ENCODE assay signal across 8 cellular contexts in the genomic region with DNA sequence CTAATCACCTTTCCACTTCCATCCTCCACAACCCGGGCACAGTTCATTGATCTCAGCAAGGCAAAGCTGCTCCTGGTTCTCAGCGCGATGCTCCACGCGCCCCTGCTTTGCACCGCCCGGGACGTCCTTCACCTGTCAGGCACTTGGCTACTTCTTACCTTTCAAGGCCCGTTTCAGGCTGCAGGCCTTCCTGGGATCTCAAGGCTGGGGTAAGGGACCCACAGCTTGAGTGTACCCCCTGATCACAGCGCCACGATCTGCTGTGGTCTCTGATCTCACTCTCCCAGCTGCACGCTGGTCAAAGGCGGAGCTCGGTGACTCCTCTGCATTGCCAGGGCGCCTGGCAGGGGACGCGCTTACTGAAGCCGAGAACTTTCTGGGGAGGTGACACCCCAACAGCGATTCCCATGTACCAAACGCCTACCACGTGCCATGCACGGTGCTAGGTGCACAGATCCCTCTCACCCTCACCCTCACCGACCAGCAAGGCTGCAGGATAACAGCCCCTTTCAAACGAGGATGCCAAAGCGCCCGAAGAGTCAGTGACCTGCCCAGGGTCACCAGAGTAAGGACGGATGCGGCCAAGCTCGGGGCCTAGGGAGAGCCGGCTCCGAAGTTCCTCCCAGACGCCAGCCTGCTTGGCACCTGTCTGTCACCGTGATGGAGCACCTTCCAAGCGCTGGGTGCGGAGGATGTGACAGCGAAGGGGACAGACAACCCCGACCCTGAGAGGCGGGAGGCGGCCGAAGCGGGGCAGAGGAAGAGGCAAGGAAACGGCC. TPM values are rescaled to one million over a fixed set of nuclear protein-coding genes. Genes with fewer than 3 reads are reported as not detected.
A peak's percentile ranks its signal among the peaks of the same experiment; 100 is the strongest.
DNase-seq lines count a peak whose midpoint lies in the region; ATAC-seq and TF ChIP-seq lines count a peak whose summit lies in the region.

No MANE protein-coding gene starts in this region.

- peak overlapping the region; percentile 64 for H3K27ac ChIP-seq in SJCRH30
- H3K27ac ChIP-seq in adipose tissue (ENCODE audit: low read depth, low read length): peak overlapping the region; percentile 36
- H3K27ac ChIP-seq in right cardiac atrium (ENCODE audit: low read length): peak overlapping the region; percentile 95
- H3K27ac ChIP-seq in psoas muscle: peak overlapping the region; percentile 86
- H3K27ac ChIP-seq in vagina: peak overlapping the region; percentile 94

- peak in 13 of 14 donors; percentile 15 to 68 (median 61) for DNase-seq in C1 segment of cervical spinal cord (lab: John Stamatoyannopoulos, UW)
- DNase-seq in GM19240 (ENCODE audit: insufficient read length, low spot score): peak; percentile 23
- DNase-seq in SJCRH30: peak; percentile 34 to 54
- DNase-seq in right cardiac atrium: peak; percentile 61 to 81 (median 81)
- peak; percentile 50 to 72 for DNase-seq in psoas muscle
- no peak for DNase-seq in vagina (ENCODE audit: extremely low spot score in 2 of 2)

- peaks cover 10% of the 10 kb centered on the region for H3K4me1 ChIP-seq in SJCRH30
- peaks cover 2% of the 10 kb centered on the region for H3K4me1 ChIP-seq in right cardiac atrium (ENCODE audit: control insufficient read depth, insufficient read depth, low read length)
- H3K4me1 ChIP-seq in psoas muscle: peaks cover 35% of the 10 kb centered on the region
- H3K4me1 ChIP-seq in vagina: peaks cover 59% of the 10 kb centered on the region

- H3K27me3 ChIP-seq in SJCRH30 (no peaks in the 10 kb centered on the region), right cardiac atrium (ENCODE audit: control insufficient read depth, insufficient read depth) (no peaks in the 10 kb centered on the region), psoas muscle (ENCODE audit: insufficient read depth in 3 of 3, low read length in 2 of 3) (no peaks in the 10 kb centered on the region), vagina (no peaks in the 10 kb centered on the region)

- H3K36me3 ChIP-seq in SJCRH30 (peaks cover 6% of the 10 kb centered on the region), psoas muscle (ENCODE audit: insufficient read depth in 1 of 2, low read depth in 1 of 2) (peaks cover 0 to 15% of the 10 kb centered on the region in 2 donors), vagina (peaks cover 0 to 10% of the 10 kb centered on the region in 2 donors)

- no peaks in the 10 kb centered on the region for H3K9me3 ChIP-seq in SJCRH30 (replicated peaks)
- H3K9me3 ChIP-seq in right cardiac atrium (ENCODE audit: control insufficient read depth, low read length): no peaks in the 10 kb centered on the region
- no peaks in the 10 kb centered on the region for H3K9me3 ChIP-seq in psoas muscle
- no peaks in the 10 kb centered on the region for H3K9me3 ChIP-seq in vagina

- WGBS in adipose tissue, 3 donors: 2 to 7% (median 6%) methylated on average over 42 of the region's 42 CpGs
- WGBS in right cardiac atrium: 7% methylated on average over 42 of the region's 42 CpGs
- WGBS in psoas muscle, 3 donors: 2 to 3% (median 3%) methylated on average over 42 of the region's 42 CpGs

- no peak for TF ChIP-seq POLR2A in vagina (IDR thresholded peaks at IDR 0.05)

- TF ChIP-seq CTCF in psoas muscle (IDR thresholded peaks at IDR 0.05): no peak
- no peak for TF ChIP-seq CTCF in vagina (IDR thresholded peaks at IDR 0.05)

- intact Hi-C loops in right cardiac atrium (cut with DNase I): no loop called here
- intact Hi-C loops in psoas muscle (cut with DNase I): loop anchor here (10.0 kb wide), 2 partner anchors 278 to 1022 kb away; a partner anchor contains a TSS
- intact Hi-C loops in vagina (cut with DNase I): no loop called here

- ATAC-seq in HG03432 (IDR thresholded peaks at IDR 0.05; ENCODE audit: unreplicated experiment) (peak; percentile 35), right cardiac atrium (peak; percentile 32 to 45), psoas muscle (peak; percentile 48 to 59 (median 53))

- H3K4me3 ChIP-seq in SJCRH30: peak overlapping the region; percentile 91
- H3K4me3 ChIP-seq in right cardiac atrium (ENCODE audit: low read length): peak overlapping the region; percentile 97
- peak overlapping the region; percentile 89 for H3K4me3 ChIP-seq in psoas muscle
- H3K4me3 ChIP-seq in vagina: peak overlapping the region; percentile 67 to 72

RNA-seq across cellular contexts. Expression of a gene that starts 0.8 kb away (rescaled TPM):
- total RNA-seq in SJCRH30 (2014; rRNA removed; shearing (Covaris generic)): 63.0 and 68.7 TPM in 2 replicates
- 100 to 1,000 TPM in 2 of 3 donors, 10 to 100 TPM in 1; 20.6 to 219 (median 172) TPM for polyA plus RNA-seq in adipose tissue
- 100 to 1,000 TPM in 1 of 4 donors, 10 to 100 TPM in 3; 80.5 to 137 (median 84.2) TPM for total RNA-seq in right cardiac atrium
- polyA plus RNA-seq in right cardiac atrium: 126 TPM
- 100 to 1,000 TPM in 1 of 4 donors, 10 to 100 TPM in 3; 47.5 to 138 (median 69.2) TPM for total RNA-seq in psoas muscle
- 100 to 1,000 TPM in 1 of 3 donors, 10 to 100 TPM in 2; 74.1 to 116 (median 94.9) TPM for polyA plus RNA-seq in psoas muscle
- total RNA-seq in vagina: 53.8 TPM

RNA-seq across cellular contexts. Expression of a gene that starts 0.9 kb away (rescaled TPM):
- 99.4 and 116 TPM in 2 replicates for total RNA-seq in SJCRH30 (2014; rRNA removed; shearing (Covaris generic))
- polyA plus RNA-seq in adipose tissue (10 to 100 TPM in 2 of 3 donors, 1 to 10 TPM in 1; 7.3 to 15.7 (median 13.7) TPM), right cardiac atrium (13.1 TPM), psoas muscle (10 to 100 TPM; 11.3 to 21.7 (median 19.3) TPM)
- total RNA-seq in right cardiac atrium (10 to 100 TPM; 14.1 to 19.7 (median 16.1) TPM), psoas muscle (10 to 100 TPM; 14.4 to 21.8 (median 17.8) TPM), vagina (19.4 TPM)

RNA-seq across cellular contexts. Expression of a gene that starts 51.8 kb away (rescaled TPM):
- total RNA-seq in SJCRH30 (2014; rRNA removed; shearing (Covaris generic)): not detected in 2 replicates
- polyA plus RNA-seq in adipose tissue: 10 to 100 TPM; 32.0 to 64.8 (median 64.1) TPM
- total RNA-seq in right cardiac atrium: 10 to 100 TPM; 56.5 to 71.2 (median 62.4) TPM
- polyA plus RNA-seq in right cardiac atrium: 98.2 TPM
- 10 to 100 TPM; 46.4 to 60.2 (median 50.9) TPM for total RNA-seq in psoas muscle
- 10 to 100 TPM; 30.1 to 63.0 (median 31.6) TPM for polyA plus RNA-seq in psoas muscle
- 40.0 TPM for total RNA-seq in vagina

Comparison
In these comparisons a context has a peak if more than half of its experiments do, and no peak if none do; other contexts are left out.
1. DNase-seq: peak in C1 segment of cervical spinal cord (13 of 14), GM19240 (single experiment), SJCRH30 (2 of 2), right cardiac atrium (3 of 3) and psoas muscle (2 of 2); none in vagina (0 of 2).
2. H3K27ac ChIP-seq: peak in every context shown above with its lines; median percentile 95 in right cardiac atrium; 94 in vagina; 86 in psoas muscle; 64 in SJCRH30; 36 in adipose tissue.
3. RNA of a gene that starts 51.8 kb away (total RNA-seq): 56.5 to 71.2 TPM in right cardiac atrium, 46.4 to 60.2 TPM in psoas muscle and 40.0 TPM in vagina (single experiment); not detected in SJCRH30; every median in the first group is over 10 times any median in the second.
4. intact Hi-C loops: an anchor here in psoas muscle (10.0 kb wide); none called in right cardiac atrium and vagina.
5. Peak in every context shown above with its lines, with median percentiles within 50 percentile points of each other: ATAC-seq and H3K4me3 ChIP-seq.